ENCODE assay signal across 29 cellular contexts in the genomic region with DNA sequence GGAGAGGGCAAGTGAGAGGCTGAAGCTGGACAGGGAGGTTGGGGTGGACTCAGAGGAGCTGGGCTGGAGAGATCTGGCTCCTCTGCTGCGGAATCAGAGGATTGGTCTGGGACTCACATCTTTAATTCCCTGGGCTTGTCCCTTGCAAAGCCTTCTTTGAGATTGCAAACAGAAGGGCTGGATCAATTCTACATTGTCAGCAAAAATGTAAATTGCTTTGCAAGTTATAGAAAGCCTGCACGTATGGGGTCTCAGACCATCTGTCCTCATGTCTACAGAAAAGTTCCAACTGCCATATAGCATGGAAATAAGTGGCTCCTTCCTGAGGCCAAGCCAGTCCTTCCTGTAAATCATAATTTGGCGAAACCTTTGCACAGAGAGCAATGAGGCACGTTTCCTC.
"Had no signal": no experiment of that assay in that cellular context is flagged by ENCODE, and none has a peak within 500 bp of the region (broad histone marks: within the 10 kb centered on the region; RNA-seq: fewer than 3 reads in every experiment).

No MANE protein-coding gene starts in this region.

- FAIRE-seq: urothelium cell line had no signal

- H3K9me3 ChIP-seq: suprapubic skin, testis, thoracic aorta, thyroid gland, tibial artery, tibial nerve, transverse colon, upper lobe of right lung, uterus, vagina had no signal

- H3K4me3 Mint-ChIP-seq: stimulated activated effector memory CD8-positive, alpha-beta T cell treated with anti-CD3 and anti-CD28 coated beads, Interleukin-12 subunit alpha, Interleukin-12 subunit beta, amount 100 ng/mL, for 72 hours; stimulated activated memory B cell treated with anti-CD40 and anti-IgM and Interleukin-4, amounts not matched to agents 10 μg/mL and 1 μg/mL and 100 μg/mL, for 72 hours; stimulated activated naive B cell treated with anti-CD40 and anti-IgM and Interleukin-4, amounts not matched to agents 10 μg/mL and 1 μg/mL and 100 μg/mL, for 72 hours; stimulated activated naive CD8-positive, alpha-beta T cell treated with anti-CD3 and anti-CD28 coated beads, Interleukin-15, amount 100 ng/mL, for 72 hours; stimulated activated naive CD8-positive, alpha-beta T cell treated with anti-CD3 and anti-CD28 coated beads, Interleukin-15, Interleukin-2, amounts not matched to agents 100 ng/mL and 50 ng/mL, for 24 hours; type B pancreatic cell had no signal

- H3K27ac Mint-ChIP-seq: stimulated activated effector memory CD8-positive, alpha-beta T cell treated with anti-CD3 and anti-CD28 coated beads, Interleukin-12 subunit alpha, Interleukin-12 subunit beta, amount 100 ng/mL, for 72 hours; stimulated activated memory B cell treated with anti-CD40 and anti-IgM and Interleukin-4, amounts not matched to agents 10 μg/mL and 1 μg/mL and 100 μg/mL, for 72 hours; stimulated activated naive B cell treated with anti-CD40 and anti-IgM and Interleukin-4, amounts not matched to agents 10 μg/mL and 1 μg/mL and 100 μg/mL, for 72 hours; stimulated activated naive CD8-positive, alpha-beta T cell treated with anti-CD3 and anti-CD28 coated beads, Interleukin-15, amount 100 ng/mL, for 72 hours; stimulated activated naive CD8-positive, alpha-beta T cell treated with anti-CD3 and anti-CD28 coated beads, Interleukin-15, Interleukin-2, amounts not matched to agents 100 ng/mL and 50 ng/mL, for 24 hours; type B pancreatic cell had no signal

- H3K4me1 Mint-ChIP-seq: stimulated activated effector memory CD8-positive, alpha-beta T cell treated with anti-CD3 and anti-CD28 coated beads, Interleukin-12 subunit alpha, Interleukin-12 subunit beta, amount 100 ng/mL, for 72 hours; stimulated activated memory B cell treated with anti-CD40 and anti-IgM and Interleukin-4, amounts not matched to agents 10 μg/mL and 1 μg/mL and 100 μg/mL, for 72 hours; stimulated activated naive B cell treated with anti-CD40 and anti-IgM and Interleukin-4, amounts not matched to agents 10 μg/mL and 1 μg/mL and 100 μg/mL, for 72 hours; stimulated activated naive CD8-positive, alpha-beta T cell treated with anti-CD3 and anti-CD28 coated beads, Interleukin-15, amount 100 ng/mL, for 72 hours had no signal

- H3K27me3 ChIP-seq: stomach, suprapubic skin, testis, thyroid gland, tibial artery, tibial nerve, transverse colon, upper lobe of left lung, upper lobe of right lung, uterus, vagina had no signal

- H3K27ac ChIP-seq: stomach, suprapubic skin, testis, thoracic aorta, thyroid gland, tibial artery, tibial nerve, transverse colon, upper lobe of left lung, upper lobe of right lung, uterus, vagina had no signal

- H3K36me3 Mint-ChIP-seq: stimulated activated effector memory CD8-positive, alpha-beta T cell treated with anti-CD3 and anti-CD28 coated beads, Interleukin-12 subunit alpha, Interleukin-12 subunit beta, amount 100 ng/mL, for 72 hours; stimulated activated memory B cell treated with anti-CD40 and anti-IgM and Interleukin-4, amounts not matched to agents 10 μg/mL and 1 μg/mL and 100 μg/mL, for 72 hours; stimulated activated naive B cell treated with anti-CD40 and anti-IgM and Interleukin-4, amounts not matched to agents 10 μg/mL and 1 μg/mL and 100 μg/mL, for 72 hours; type B pancreatic cell had no signal

- H3K27me3 Mint-ChIP-seq: stimulated activated memory B cell treated with anti-CD40 and anti-IgM and Interleukin-4, amounts not matched to agents 10 μg/mL and 1 μg/mL and 100 μg/mL, for 72 hours; stimulated activated naive B cell treated with anti-CD40 and anti-IgM and Interleukin-4, amounts not matched to agents 10 μg/mL and 1 μg/mL and 100 μg/mL, for 72 hours; stimulated activated naive CD8-positive, alpha-beta T cell treated with anti-CD3 and anti-CD28 coated beads, Interleukin-15, amount 100 ng/mL, for 72 hours; stimulated activated naive CD8-positive, alpha-beta T cell treated with anti-CD3 and anti-CD28 coated beads, Interleukin-15, Interleukin-2, amounts not matched to agents 100 ng/mL and 50 ng/mL, for 24 hours; type B pancreatic cell had no signal

- H3K4me1 ChIP-seq: stomach, suprapubic skin, testis, thyroid gland, tibial artery, tibial nerve, transverse colon, upper lobe of left lung, upper lobe of right lung, uterus, vagina had no signal

- H3K9me3 Mint-ChIP-seq: stimulated activated naive CD8-positive, alpha-beta T cell treated with anti-CD3 and anti-CD28 coated beads, Interleukin-15, amount 100 ng/mL, for 72 hours; type B pancreatic cell had no signal

- DNase-seq: stimulated activated CD4-positive, alpha-beta T cell treated with anti-CD3 and anti-CD28 coated beads, Interleukin-2, amount 100 ng/mL, for 48 hours; stimulated activated CD4-positive, alpha-beta T cell treated with anti-CD3 and anti-CD28 coated beads, Interleukin-4, amount 100 ng/mL, for 1 hour; stimulated activated CD4-positive, alpha-beta T cell treated with anti-CD3 and anti-CD28 coated beads, Interleukin-4, amount 100 ng/mL, for 24 hours; stimulated activated CD4-positive, alpha-beta T cell treated with anti-CD3 and anti-CD28 coated beads, Interleukin-4, amount 100 ng/mL, for 4 hours; stimulated activated CD8-positive, alpha-beta memory T cell treated with anti-CD3 and anti-CD28 coated beads, Interleukin-4, amount 100 ng/mL, for 48 hours; stimulated activated naive B cell treated with anti-CD40 and anti-IgM and Interleukin-4, amounts not matched to agents 10 μg/mL and 1 μg/mL and 100 μg/mL, for 72 hours; stimulated activated naive CD4-positive, alpha-beta T cell; stimulated activated naive CD4-positive, alpha-beta T cell treated with Interleukin-2 at 50 U/mL for 16 hours; stimulated activated naive CD8-positive, alpha-beta T cell treated with anti-CD3 and anti-CD28 coated beads, Interleukin-15, amount 100 ng/mL, for 72 hours; stimulated activated naive CD8-positive, alpha-beta T cell treated with anti-CD3 and anti-CD28 coated beads, Interleukin-15, Interleukin-2, amounts not matched to agents 100 U/mL and 50 U/mL, for 24 hours; stomach; substantia nigra; testis; thyroid gland; tibial artery; transverse colon; trophoblast cell; upper lobe of left lung; upper lobe of right lung; uterus had no signal

- H3K36me3 ChIP-seq: stomach, suprapubic skin, thoracic aorta, thyroid gland, tibial artery, tibial nerve, transverse colon, upper lobe of left lung, upper lobe of right lung, uterus, vagina had no signal

- H3K4me3 ChIP-seq: stomach, suprapubic skin, testis, thoracic aorta, thyroid gland, tibial artery, tibial nerve, transverse colon, upper lobe of left lung, upper lobe of right lung, uterus, vagina had no signal

- ATAC-seq: stimulated activated effector memory CD8-positive, alpha-beta T cell treated with anti-CD3 and anti-CD28 coated beads, Interleukin-12 subunit alpha, Interleukin-12 subunit beta, amount 100 ng/mL, for 72 hours; stimulated activated memory B cell treated with anti-CD40 and anti-IgM and Interleukin-4, amounts not matched to agents 10 μg/mL and 1 μg/mL and 100 μg/mL, for 72 hours; stimulated activated naive B cell treated with anti-CD40 and anti-IgM and Interleukin-4, amounts not matched to agents 10 μg/mL and 1 μg/mL and 100 μg/mL, for 72 hours; stimulated activated naive CD8-positive, alpha-beta T cell treated with anti-CD3 and anti-CD28 coated beads, Interleukin-15, amount 100 ng/mL, for 72 hours; stimulated activated naive CD8-positive, alpha-beta T cell treated with anti-CD3 and anti-CD28 coated beads, Interleukin-15, Interleukin-2, amounts not matched to agents 100 U/mL and 50 U/mL, for 24 hours; upper lobe of right lung had no signal
